Comparison of ENCODE assay signal across 1 cellular context in the genomic region with DNA sequence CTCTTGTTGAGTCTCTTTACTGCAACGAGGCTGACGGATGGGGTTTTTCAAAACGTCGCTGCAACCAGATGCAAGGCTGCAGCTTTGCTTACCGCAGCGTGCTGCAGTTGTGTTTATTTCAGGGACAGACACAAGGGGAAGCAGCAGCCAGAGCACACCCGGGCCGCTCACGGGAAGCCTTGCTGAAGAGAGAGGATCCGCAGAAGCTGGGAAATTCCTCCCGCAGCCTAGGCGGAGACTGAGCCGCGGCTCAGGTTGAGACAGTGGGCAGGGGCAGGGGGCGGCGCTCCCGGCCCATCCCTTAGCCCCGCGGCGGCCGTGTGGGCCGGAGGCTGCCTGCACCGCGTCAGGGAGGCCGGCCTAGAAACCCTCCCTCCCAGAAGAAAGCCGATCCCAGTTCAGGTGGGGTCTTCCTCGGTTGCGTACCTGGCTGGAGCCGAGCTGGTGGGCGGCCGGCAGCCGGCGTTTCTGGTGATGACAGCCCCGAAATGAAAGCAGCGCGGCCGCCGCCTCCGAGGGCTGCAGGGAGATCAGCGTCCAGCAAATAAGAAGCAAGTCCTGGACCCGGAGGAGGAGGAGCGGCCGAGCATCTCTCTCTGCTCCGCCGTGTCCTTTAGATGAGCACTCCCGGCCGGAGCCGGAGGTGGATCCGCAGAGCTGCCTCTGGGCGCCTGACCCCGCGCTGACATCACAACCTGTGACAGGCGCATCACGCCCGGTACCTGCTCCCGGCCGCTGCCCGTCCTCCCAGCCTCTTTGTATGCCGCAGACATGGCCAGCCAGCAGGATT.
A peak's percentile ranks its signal among the peaks of the same experiment; 100 is the strongest.
TF ChIP-seq lines count a peak whose summit lies in the region.

A gene (plus strand): TSS at position 750 of the 790 bp plus-strand sequence. CDS start 22 bp downstream, at position 772.

TF ChIP-seq in HepG2, 621 proteins besides CTCF, POLR2A, EP300 and RAD21 (continued from another document and continues in another):
- TF ChIP-seq, protein P1, sequence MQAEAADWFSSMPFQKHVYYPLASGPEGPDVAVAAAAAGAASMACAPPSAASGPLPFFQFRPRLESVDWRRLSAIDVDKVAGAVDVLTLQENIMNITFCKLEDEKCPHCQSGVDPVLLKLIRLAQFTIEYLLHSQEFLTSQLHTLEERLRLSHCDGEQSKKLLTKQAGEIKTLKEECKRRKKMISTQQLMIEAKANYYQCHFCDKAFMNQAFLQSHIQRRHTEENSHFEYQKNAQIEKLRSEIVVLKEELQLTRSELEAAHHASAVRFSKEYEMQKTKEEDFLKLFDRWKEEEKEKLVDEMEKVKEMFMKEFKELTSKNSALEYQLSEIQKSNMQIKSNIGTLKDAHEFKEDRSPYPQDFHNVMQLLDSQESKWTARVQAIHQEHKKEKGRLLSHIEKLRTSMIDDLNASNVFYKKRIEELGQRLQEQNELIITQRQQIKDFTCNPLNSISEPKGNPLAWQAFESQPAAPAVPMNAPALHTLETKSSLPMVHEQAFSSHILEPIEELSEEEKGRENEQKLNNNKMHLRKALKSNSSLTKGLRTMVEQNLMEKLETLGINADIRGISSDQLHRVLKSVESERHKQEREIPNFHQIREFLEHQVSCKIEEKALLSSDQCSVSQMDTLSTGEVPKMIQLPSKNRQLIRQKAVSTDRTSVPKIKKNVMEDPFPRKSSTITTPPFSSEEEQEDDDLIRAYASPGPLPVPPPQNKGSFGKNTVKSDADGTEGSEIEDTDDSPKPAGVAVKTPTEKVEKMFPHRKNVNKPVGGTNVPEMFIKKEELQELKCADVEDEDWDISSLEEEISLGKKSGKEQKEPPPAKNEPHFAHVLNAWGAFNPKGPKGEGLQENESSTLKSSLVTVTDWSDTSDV (CRISPR knock-in tag; IDR thresholded peaks at IDR 0.05): no peak
- TF ChIP-seq ZNF143 (CRISPR knock-in tag; IDR thresholded peaks at IDR 0.05) (peak; percentile 26; the same call in 1 of the 2 replicates), HNRNPLL (IDR thresholded peaks at IDR 0.05; ENCODE audit: low read depth, low read length, poor library complexity, severe bottlenecking) (peak; percentile 80), ZSCAN12 (CRISPR knock-in tag; IDR thresholded peaks at IDR 0.05) (no peak), GPN1 (CRISPR knock-in tag; IDR thresholded peaks at IDR 0.05; ENCODE audit: borderline replicate concordance) (no peak), AGO1 (IDR thresholded peaks at IDR 0.05; ENCODE audit: low read depth, low read length, poor library complexity, severe bottlenecking) (peak; percentile 54), BORCS8-MEF2B (CRISPR knock-in tag; IDR thresholded peaks at IDR 0.05) (peak; percentile 71; the same call in 1 of the 2 replicates), ARID2 (CRISPR knock-in tag; IDR thresholded peaks at IDR 0.05; ENCODE audit: borderline replicate concordance) (no peak), PHF20 (CRISPR knock-in tag; IDR thresholded peaks at IDR 0.05) (no peak), MAFF (IDR thresholded peaks at IDR 0.05; ENCODE audit: low read depth, low read length) (no peak), ZEB1 (IDR thresholded peaks at IDR 0.05; ENCODE audit: insufficient replicate concordance, low read depth) (peak; percentile 49), ERF (CRISPR knock-in tag; IDR thresholded peaks at IDR 0.05) (0 out of 2 replicates have a peak, but pooled peaks have one; percentile 60), TCF7L2 (IDR thresholded peaks at IDR 0.05; ENCODE audit: low read depth, low read length) (no peak), YEATS2 (CRISPR knock-in tag; IDR thresholded peaks at IDR 0.05; ENCODE audit: borderline replicate concordance) (0 out of 2 replicates have a peak, but pooled peaks have one; percentile 38), ARNT2 (CRISPR knock-in tag; IDR thresholded peaks at IDR 0.05; ENCODE audit: low read depth) (peak; percentile 48; the same call in 1 of the 2 replicates), PHF5A (CRISPR knock-in tag; IDR thresholded peaks at IDR 0.05; ENCODE audit: low read depth, unreplicated experiment) (no peak), SIN3A (IDR thresholded peaks at IDR 0.05; ENCODE audit: borderline replicate concordance, low read depth, low read length) (peak; percentile 71; the same call in 1 of the 2 replicates), FOXP1 (IDR thresholded peaks at IDR 0.05) (no peak), FOXP1 (CRISPR knock-in tag; IDR thresholded peaks at IDR 0.05) (no peak), ZNF772 (CRISPR knock-in tag; IDR thresholded peaks at IDR 0.05) (no peak), DMAP1 (CRISPR knock-in tag; IDR thresholded peaks at IDR 0.05) (peak; percentile 84), ZFX (CRISPR knock-in tag; IDR thresholded peaks at IDR 0.05; ENCODE audit: low read depth) (peak; percentile 60), KMT2A (CRISPR knock-in tag; IDR thresholded peaks at IDR 0.05) (peak; percentile 90), GABPB1 (CRISPR knock-in tag; IDR thresholded peaks at IDR 0.05) (peak; percentile 76), HDAC2 (CRISPR knock-in tag; IDR thresholded peaks at IDR 0.05) (0 out of 2 replicates have a peak, but pooled peaks have one; percentile 61), ZNF138 (CRISPR knock-in tag; IDR thresholded peaks at IDR 0.05; ENCODE audit: low read depth) (no peak), TMF1 (CRISPR knock-in tag; IDR thresholded peaks at IDR 0.05; ENCODE audit: low read depth) (no peak), ZNF660 (CRISPR knock-in tag; IDR thresholded peaks at IDR 0.05; ENCODE audit: borderline replicate concordance, low read depth) (no peak)
- TF ChIP-seq, protein P2, sequence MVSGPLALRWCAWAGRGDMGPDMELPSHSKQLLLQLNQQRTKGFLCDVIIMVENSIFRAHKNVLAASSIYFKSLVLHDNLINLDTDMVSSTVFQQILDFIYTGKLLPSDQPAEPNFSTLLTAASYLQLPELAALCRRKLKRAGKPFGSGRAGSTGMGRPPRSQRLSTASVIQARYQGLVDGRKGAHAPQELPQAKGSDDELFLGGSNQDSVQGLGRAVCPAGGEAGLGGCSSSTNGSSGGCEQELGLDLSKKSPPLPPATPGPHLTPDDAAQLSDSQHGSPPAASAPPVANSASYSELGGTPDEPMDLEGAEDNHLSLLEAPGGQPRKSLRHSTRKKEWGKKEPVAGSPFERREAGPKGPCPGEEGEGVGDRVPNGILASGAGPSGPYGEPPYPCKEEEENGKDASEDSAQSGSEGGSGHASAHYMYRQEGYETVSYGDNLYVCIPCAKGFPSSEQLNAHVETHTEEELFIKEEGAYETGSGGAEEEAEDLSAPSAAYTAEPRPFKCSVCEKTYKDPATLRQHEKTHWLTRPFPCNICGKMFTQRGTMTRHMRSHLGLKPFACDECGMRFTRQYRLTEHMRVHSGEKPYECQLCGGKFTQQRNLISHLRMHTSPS (CRISPR knock-in tag; IDR thresholded peaks at IDR 0.05; ENCODE audit: low read depth): no peak; the same call in 1 of the 2 replicates
- TF ChIP-seq, protein P3, sequence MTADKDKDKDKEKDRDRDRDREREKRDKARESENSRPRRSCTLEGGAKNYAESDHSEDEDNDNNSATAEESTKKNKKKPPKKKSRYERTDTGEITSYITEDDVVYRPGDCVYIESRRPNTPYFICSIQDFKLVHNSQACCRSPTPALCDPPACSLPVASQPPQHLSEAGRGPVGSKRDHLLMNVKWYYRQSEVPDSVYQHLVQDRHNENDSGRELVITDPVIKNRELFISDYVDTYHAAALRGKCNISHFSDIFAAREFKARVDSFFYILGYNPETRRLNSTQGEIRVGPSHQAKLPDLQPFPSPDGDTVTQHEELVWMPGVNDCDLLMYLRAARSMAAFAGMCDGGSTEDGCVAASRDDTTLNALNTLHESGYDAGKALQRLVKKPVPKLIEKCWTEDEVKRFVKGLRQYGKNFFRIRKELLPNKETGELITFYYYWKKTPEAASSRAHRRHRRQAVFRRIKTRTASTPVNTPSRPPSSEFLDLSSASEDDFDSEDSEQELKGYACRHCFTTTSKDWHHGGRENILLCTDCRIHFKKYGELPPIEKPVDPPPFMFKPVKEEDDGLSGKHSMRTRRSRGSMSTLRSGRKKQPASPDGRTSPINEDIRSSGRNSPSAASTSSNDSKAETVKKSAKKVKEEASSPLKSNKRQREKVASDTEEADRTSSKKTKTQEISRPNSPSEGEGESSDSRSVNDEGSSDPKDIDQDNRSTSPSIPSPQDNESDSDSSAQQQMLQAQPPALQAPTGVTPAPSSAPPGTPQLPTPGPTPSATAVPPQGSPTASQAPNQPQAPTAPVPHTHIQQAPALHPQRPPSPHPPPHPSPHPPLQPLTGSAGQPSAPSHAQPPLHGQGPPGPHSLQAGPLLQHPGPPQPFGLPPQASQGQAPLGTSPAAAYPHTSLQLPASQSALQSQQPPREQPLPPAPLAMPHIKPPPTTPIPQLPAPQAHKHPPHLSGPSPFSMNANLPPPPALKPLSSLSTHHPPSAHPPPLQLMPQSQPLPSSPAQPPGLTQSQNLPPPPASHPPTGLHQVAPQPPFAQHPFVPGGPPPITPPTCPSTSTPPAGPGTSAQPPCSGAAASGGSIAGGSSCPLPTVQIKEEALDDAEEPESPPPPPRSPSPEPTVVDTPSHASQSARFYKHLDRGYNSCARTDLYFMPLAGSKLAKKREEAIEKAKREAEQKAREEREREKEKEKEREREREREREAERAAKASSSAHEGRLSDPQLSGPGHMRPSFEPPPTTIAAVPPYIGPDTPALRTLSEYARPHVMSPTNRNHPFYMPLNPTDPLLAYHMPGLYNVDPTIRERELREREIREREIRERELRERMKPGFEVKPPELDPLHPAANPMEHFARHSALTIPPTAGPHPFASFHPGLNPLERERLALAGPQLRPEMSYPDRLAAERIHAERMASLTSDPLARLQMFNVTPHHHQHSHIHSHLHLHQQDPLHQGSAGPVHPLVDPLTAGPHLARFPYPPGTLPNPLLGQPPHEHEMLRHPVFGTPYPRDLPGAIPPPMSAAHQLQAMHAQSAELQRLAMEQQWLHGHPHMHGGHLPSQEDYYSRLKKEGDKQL (CRISPR knock-in tag; IDR thresholded peaks at IDR 0.05; ENCODE audit: low read depth): no peak
- TF ChIP-seq, protein P4, sequence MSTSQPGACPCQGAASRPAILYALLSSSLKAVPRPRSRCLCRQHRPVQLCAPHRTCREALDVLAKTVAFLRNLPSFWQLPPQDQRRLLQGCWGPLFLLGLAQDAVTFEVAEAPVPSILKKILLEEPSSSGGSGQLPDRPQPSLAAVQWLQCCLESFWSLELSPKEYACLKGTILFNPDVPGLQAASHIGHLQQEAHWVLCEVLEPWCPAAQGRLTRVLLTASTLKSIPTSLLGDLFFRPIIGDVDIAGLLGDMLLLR (CRISPR knock-in tag; IDR thresholded peaks at IDR 0.05): 0 out of 2 replicates have a peak, but pooled peaks have one; percentile 15
- TF ChIP-seq, protein P5, sequence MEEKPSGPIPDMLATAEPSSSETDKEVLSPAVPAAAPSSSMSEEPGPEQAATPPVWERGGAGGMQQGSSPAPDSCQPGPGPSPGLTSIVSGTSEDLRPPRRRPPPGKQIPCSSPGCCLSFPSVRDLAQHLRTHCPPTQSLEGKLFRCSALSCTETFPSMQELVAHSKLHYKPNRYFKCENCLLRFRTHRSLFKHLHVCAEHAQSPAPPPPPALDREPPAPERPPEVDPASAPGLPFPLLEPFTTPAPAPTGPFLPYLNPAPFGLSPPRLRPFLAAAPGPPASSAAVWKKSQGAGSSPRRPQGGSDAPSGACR (CRISPR knock-in tag; IDR thresholded peaks at IDR 0.05): peak; percentile 83; the same call in 1 of the 2 replicates
- TF ChIP-seq, protein P6, sequence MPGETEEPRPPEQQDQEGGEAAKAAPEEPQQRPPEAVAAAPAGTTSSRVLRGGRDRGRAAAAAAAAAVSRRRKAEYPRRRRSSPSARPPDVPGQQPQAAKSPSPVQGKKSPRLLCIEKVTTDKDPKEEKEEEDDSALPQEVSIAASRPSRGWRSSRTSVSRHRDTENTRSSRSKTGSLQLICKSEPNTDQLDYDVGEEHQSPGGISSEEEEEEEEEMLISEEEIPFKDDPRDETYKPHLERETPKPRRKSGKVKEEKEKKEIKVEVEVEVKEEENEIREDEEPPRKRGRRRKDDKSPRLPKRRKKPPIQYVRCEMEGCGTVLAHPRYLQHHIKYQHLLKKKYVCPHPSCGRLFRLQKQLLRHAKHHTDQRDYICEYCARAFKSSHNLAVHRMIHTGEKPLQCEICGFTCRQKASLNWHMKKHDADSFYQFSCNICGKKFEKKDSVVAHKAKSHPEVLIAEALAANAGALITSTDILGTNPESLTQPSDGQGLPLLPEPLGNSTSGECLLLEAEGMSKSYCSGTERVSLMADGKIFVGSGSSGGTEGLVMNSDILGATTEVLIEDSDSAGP (CRISPR knock-in tag; IDR thresholded peaks at IDR 0.05; ENCODE audit: borderline replicate concordance): peak; percentile 76; the same call in 1 of the 2 replicates
- TF ChIP-seq, protein P7, sequence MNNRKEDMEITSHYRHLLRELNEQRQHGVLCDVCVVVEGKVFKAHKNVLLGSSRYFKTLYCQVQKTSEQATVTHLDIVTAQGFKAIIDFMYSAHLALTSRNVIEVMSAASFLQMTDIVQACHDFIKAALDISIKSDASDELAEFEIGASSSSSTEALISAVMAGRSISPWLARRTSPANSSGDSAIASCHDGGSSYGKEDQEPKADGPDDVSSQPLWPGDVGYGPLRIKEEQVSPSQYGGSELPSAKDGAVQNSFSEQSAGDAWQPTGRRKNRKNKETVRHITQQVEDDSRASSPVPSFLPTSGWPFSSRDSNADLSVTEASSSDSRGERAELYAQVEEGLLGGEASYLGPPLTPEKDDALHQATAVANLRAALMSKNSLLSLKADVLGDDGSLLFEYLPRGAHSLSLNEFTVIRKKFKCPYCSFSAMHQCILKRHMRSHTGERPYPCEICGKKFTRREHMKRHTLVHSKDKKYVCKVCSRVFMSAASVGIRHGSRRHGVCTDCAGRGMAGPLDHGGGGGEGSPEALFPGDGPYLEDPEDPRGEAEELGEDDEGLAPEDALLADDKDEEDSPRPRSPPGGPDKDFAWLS (CRISPR knock-in tag; IDR thresholded peaks at IDR 0.05; ENCODE audit: borderline replicate concordance): no peak
- TF ChIP-seq, protein P8, sequence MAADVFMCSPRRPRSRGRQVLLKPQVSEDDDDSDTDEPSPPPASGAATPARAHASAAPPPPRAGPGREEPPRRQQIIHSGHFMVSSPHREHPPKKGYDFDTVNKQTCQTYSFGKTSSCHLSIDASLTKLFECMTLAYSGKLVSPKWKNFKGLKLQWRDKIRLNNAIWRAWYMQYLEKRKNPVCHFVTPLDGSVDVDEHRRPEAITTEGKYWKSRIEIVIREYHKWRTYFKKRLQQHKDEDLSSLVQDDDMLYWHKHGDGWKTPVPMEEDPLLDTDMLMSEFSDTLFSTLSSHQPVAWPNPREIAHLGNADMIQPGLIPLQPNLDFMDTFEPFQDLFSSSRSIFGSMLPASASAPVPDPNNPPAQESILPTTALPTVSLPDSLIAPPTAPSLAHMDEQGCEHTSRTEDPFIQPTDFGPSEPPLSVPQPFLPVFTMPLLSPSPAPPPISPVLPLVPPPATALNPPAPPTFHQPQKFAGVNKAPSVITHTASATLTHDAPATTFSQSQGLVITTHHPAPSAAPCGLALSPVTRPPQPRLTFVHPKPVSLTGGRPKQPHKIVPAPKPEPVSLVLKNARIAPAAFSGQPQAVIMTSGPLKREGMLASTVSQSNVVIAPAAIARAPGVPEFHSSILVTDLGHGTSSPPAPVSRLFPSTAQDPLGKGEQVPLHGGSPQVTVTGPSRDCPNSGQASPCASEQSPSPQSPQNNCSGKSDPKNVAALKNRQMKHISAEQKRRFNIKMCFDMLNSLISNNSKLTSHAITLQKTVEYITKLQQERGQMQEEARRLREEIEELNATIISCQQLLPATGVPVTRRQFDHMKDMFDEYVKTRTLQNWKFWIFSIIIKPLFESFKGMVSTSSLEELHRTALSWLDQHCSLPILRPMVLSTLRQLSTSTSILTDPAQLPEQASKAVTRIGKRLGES (CRISPR knock-in tag; IDR thresholded peaks at IDR 0.05; ENCODE audit: borderline replicate concordance): 0 out of 2 replicates have a peak, but pooled peaks have one; percentile 14
